1 cellular context compared by ENCODE assay signal in genomic region chr2:7707723-7708122, GRCh38.
TF ChIP-seq lines count a peak whose summit lies in the region.

No MANE protein-coding gene starts in this region.

TF ChIP-seq in SK-N-SH, 30 proteins besides CTCF, POLR2A, EP300 and RAD21 (continued from another document):
- TF ChIP-seq PBX3 (IDR thresholded peaks at IDR 0.05), result peak; percentile 82
- no peak for TF ChIP-seq EZH2phosphoT487 (IDR thresholded peaks at IDR 0.05; ENCODE audit: borderline replicate concordance, low read depth)
- TF ChIP-seq CHD2 (IDR thresholded peaks at IDR 0.05; ENCODE audit: low read length, partially characterized antibody), result no peak
- TF ChIP-seq NRF1 (IDR thresholded peaks at IDR 0.05; ENCODE audit: low read depth, low read length), result no peak
- TF ChIP-seq MXI1 (IDR thresholded peaks at IDR 0.05; ENCODE audit: low read depth, low read length), result no peak
- no peak for TF ChIP-seq YY1 (IDR thresholded peaks at IDR 0.05; ENCODE audit: low read depth)
- TF ChIP-seq MAX (IDR thresholded peaks at IDR 0.05; ENCODE audit: low read depth), result peak; percentile 83
- TF ChIP-seq RCOR1 (IDR thresholded peaks at IDR 0.05; ENCODE audit: low read length), result no peak
TF ChIP-seq in SK-N-SH: peak in this region for 11.
